10 cellular contexts compared by ENCODE assay signal in the genomic region with DNA sequence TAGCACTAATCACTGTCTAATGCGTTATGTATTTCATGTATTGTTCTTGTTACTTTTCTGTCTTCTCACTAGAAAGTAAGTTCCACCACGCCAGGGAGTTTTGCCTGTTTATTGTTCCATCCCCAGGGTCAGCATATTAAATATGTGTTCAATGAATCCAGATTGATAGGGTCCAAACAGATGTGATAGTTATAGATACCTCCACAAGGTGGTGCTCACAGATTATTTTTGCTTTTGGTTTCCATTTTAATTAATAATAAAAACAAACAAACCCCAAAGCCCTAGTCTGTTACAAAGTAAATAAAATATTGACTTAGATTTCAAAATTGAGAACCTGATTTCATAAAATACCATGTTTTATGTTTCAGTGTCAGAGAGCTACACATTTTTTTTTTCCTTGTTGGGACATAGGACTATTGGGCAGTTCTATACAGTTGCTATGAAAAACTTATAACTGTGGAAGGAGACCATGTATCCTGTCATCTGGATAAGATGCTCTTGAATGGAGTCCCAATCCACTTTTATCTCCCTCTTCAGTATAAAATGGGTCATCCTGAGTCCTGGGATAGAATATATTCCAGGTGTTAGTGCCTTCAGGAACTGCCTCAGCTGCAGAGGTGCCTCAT. TPM values are rescaled to one million over a fixed set of nuclear protein-coding genes. Genes with fewer than 3 reads are reported as not detected.
DNase-seq lines count a peak whose midpoint lies in the region; ATAC-seq, FAIRE-seq and TF ChIP-seq lines count a peak whose summit lies in the region.
"Had no signal": no experiment of that assay in that cellular context is flagged by ENCODE, and none has a peak within 500 bp of the region (broad histone marks: within the 10 kb centered on the region; RNA-seq: fewer than 3 reads in every experiment).

No MANE protein-coding gene starts in this region.

- H3F3A ChIP-seq in GM23248 (ENCODE audit: insufficient read depth) = no peaks in the 10 kb centered on the region

- in situ Hi-C loops in GM23248 (cut with MboI) = no loop called here

- TF ChIP-seq CTCF in GM12873 (IDR thresholded peaks at IDR 0.05; ENCODE audit: insufficient read depth, low read depth, low read length, missing control alignments) = peak; percentile 40
- peak; percentile 27 for TF ChIP-seq CTCF in bronchial epithelial cell (IDR thresholded peaks at IDR 0.05; ENCODE audit: insufficient read depth, low read length, severe bottlenecking)

- H3K27ac Mint-ChIP-seq in T-helper 17 cell = no peak overlapping the region
- H3K27ac Mint-ChIP-seq: memory B cell had no signal

- no peaks in the 10 kb centered on the region for H4K20me1 ChIP-seq in GM23248 (ENCODE audit: insufficient read depth)

- DNase-seq in GM23248 (peak; percentile 17), Kasumi-1 (lab: John Stamatoyannopoulos, UW) (peak; percentile 7 to 30), bronchial epithelial cell (ENCODE audit: low read depth) (peak; percentile 16), C1 segment of cervical spinal cord (lab: John Stamatoyannopoulos, UW) (no peak), occipital lobe (lab: John Stamatoyannopoulos, UW) (no peak), T-helper 17 cell (no peak)
- DNase-seq in central memory CD4-positive, alpha-beta T cell = no peak

- H3K9me3 ChIP-seq in GM23248 (ENCODE audit: low read depth) (no peaks in the 10 kb centered on the region), T-helper 17 cell (ENCODE audit: control insufficient read depth, low read length, poor library complexity, severe bottlenecking) (no peaks in the 10 kb centered on the region)
- H3K9me3 ChIP-seq: SJCRH30 had no signal

- H3K9me2 ChIP-seq in GM23248 (ENCODE audit: insufficient read depth) = no peaks in the 10 kb centered on the region

- no peaks in the 10 kb centered on the region for H3K27me3 Mint-ChIP-seq in T-helper 17 cell
- H3K27me3 Mint-ChIP-seq: memory B cell had no signal

- H3K36me3 Mint-ChIP-seq in T-helper 17 cell (ENCODE audit: low read depth) = no peaks in the 10 kb centered on the region
- H3K36me3 Mint-ChIP-seq: memory B cell had no signal

- H3K4me2 ChIP-seq in GM23248 (ENCODE audit: unreplicated experiment) = no peak overlapping the region

- H2AFZ ChIP-seq in GM23248 = no peak overlapping the region

- H3K4me1 ChIP-seq in GM23248 (ENCODE audit: insufficient read depth) = no peaks in the 10 kb centered on the region
- H3K4me1 ChIP-seq: SJCRH30 had no signal

- no peak overlapping the region for H3K4me3 Mint-ChIP-seq in T-helper 17 cell
- H3K4me3 Mint-ChIP-seq: memory B cell had no signal

- H3K27me3 ChIP-seq in GM23248 (replicated peaks; ENCODE audit: insufficient read depth) = no peaks in the 10 kb centered on the region
- no peaks in the 10 kb centered on the region for H3K27me3 ChIP-seq in bronchial epithelial cell (ENCODE audit: control insufficient read depth, insufficient read depth, low read length)
- H3K27me3 ChIP-seq: SJCRH30 had no signal

- no peak overlapping the region for H3K9ac ChIP-seq in GM23248

- no peak for ATAC-seq in T-helper 17 cell

- H3K4me3 ChIP-seq in GM23248 (no peak overlapping the region), bronchial epithelial cell (ENCODE audit: low read depth, low read length) (no peak overlapping the region)
- H3K4me3 ChIP-seq: SJCRH30 had no signal

- H3K79me2 ChIP-seq in GM23248 (ENCODE audit: insufficient read depth) = no peaks in the 10 kb centered on the region

- WGBS in GM23248 (ENCODE audit: low coverage in 1 of 2, low lambda C conversion rate in 2 of 2, missing lambda C conversion rate in 2 of 2), 2 experiments = 20 to 26% methylated on average over 2 of the region's 2 CpGs

- H3K27ac ChIP-seq in GM23248 = no peak overlapping the region
- H3K27ac ChIP-seq: SJCRH30 had no signal

- no peaks in the 10 kb centered on the region for H3K36me3 ChIP-seq in GM23248 (ENCODE audit: low read depth)
- no peaks in the 10 kb centered on the region for H3K36me3 ChIP-seq in bronchial epithelial cell (ENCODE audit: control insufficient read depth, insufficient read depth, low read length)
- H3K36me3 ChIP-seq: SJCRH30 had no signal

- FAIRE-seq in bronchial epithelial cell (lab: Jason Lieb, UNC) = no peak

- H3K4me1 Mint-ChIP-seq in T-helper 17 cell = no peaks in the 10 kb centered on the region

RNA-seq across cellular contexts. Expression of a gene that starts 12.4 kb away (rescaled TPM):
- total RNA-seq in GM23248 (2014; rRNA removed; shearing (Covaris generic)) = not detected in 2 replicates
- polyA plus RNA-seq in GM23248 (2016; fragmentation: Nextera tagmentation; extraction: Ambion mirVana) = not detected in 2 replicates
- not detected in 2 replicates for total RNA-seq in bronchial epithelial cell
- total RNA-seq in occipital lobe = not detected
- not detected for total RNA-seq in T-helper 17 cell
- total RNA-seq: SJCRH30 had no signal

Comparison
In these comparisons a context has a peak if more than half of its experiments do, and no peak if none do; other contexts are left out.
1. DNase-seq: peak in GM23248 (single experiment), Kasumi-1 (2 of 2) and bronchial epithelial cell (single experiment); none in central memory CD4-positive, alpha-beta T cell (single experiment), C1 segment of cervical spinal cord (0 of 14), occipital lobe (single experiment) and T-helper 17 cell (0 of 3).